In the genomic region with DNA sequence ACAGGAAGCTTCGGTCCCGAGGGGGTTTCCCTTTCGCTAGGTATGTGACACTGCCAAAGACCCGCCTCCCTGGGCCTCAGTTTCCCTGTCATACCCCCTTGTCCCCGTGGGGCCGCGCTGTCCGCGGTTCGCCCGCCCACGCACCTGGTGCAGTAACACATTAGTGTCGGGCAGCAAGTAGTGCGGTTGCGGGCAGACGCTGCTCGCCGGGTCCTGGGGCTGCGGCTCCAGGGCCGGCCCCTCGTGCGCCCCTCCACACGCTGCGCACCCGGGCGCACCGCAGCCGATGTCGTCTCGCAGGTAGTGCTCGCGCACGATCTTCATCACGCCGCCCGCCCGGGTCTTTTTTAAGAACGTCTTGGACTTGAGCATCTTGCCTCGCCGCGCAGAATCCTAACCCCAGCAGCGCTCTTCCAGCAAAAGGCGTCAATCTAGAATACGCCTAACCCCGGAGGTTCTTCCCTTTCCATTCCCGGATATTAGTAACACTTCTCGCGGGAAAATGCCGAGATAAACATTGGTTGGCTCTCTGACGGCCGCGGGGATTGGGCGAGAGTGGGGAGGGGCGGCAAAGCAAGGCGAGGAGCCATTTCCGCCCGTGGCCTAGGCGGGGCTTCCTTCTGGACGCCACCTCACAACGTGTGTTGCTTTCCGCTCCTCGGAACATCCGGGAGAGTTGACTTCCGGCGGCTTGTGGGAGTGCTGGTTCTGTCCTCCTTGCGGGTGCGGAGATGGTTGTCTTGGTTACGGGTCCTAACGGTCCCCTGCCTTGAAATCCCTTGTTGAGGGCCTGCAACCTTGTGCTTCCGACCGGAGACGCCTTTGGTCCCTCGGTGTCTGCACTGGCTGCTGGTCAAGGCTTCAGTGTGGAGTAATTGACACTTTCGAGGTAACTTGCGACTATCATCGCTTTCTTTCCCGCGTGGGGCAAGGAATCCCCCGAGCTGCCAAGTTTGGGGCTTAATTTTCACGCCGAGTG, we compare ENCODE assay signal across 1 cellular context.
TF ChIP-seq lines count a peak whose summit lies in the region.

A gene with protein sequence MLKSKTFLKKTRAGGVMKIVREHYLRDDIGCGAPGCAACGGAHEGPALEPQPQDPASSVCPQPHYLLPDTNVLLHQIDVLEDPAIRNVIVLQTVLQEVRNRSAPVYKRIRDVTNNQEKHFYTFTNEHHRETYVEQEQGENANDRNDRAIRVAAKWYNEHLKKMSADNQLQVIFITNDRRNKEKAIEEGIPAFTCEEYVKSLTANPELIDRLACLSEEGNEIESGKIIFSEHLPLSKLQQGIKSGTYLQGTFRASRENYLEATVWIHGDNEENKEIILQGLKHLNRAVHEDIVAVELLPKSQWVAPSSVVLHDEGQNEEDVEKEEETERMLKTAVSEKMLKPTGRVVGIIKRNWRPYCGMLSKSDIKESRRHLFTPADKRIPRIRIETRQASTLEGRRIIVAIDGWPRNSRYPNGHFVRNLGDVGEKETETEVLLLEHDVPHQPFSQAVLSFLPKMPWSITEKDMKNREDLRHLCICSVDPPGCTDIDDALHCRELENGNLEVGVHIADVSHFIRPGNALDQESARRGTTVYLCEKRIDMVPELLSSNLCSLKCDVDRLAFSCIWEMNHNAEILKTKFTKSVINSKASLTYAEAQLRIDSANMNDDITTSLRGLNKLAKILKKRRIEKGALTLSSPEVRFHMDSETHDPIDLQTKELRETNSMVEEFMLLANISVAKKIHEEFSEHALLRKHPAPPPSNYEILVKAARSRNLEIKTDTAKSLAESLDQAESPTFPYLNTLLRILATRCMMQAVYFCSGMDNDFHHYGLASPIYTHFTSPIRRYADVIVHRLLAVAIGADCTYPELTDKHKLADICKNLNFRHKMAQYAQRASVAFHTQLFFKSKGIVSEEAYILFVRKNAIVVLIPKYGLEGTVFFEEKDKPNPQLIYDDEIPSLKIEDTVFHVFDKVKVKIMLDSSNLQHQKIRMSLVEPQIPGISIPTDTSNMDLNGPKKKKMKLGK (minus strand): TSS at position 440 of the 979 bp plus-strand sequence. CDS start 68 bp downstream, at position 372.
A gene with protein sequence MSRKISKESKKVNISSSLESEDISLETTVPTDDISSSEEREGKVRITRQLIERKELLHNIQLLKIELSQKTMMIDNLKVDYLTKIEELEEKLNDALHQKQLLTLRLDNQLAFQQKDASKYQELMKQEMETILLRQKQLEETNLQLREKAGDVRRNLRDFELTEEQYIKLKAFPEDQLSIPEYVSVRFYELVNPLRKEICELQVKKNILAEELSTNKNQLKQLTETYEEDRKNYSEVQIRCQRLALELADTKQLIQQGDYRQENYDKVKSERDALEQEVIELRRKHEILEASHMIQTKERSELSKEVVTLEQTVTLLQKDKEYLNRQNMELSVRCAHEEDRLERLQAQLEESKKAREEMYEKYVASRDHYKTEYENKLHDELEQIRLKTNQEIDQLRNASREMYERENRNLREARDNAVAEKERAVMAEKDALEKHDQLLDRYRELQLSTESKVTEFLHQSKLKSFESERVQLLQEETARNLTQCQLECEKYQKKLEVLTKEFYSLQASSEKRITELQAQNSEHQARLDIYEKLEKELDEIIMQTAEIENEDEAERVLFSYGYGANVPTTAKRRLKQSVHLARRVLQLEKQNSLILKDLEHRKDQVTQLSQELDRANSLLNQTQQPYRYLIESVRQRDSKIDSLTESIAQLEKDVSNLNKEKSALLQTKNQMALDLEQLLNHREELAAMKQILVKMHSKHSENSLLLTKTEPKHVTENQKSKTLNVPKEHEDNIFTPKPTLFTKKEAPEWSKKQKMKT (plus strand): TSS at position 673 of the 979 bp plus-strand sequence. CDS start 1,337 bp downstream, outside the sequence.

TF ChIP-seq in HEK293, 187 proteins besides CTCF, POLR2A, EP300 and RAD21 (continued from another document and continues in another):
- TF ChIP-seq ZNF600 (tag by site-specific recombination; IDR thresholded peaks at IDR 0.05) (peak; percentile 54; the same call in 1 of the 2 replicates), ZXDB (tag by site-specific recombination; IDR thresholded peaks at IDR 0.05) (peak; percentile 60; the same call in 1 of the 2 replicates), ZNF335 (tag by site-specific recombination; conservative IDR thresholded peaks at IDR 0.05) (peak; percentile 78), ZNF239 (tag by site-specific recombination; IDR thresholded peaks at IDR 0.05) (no peak), ZNF707 (tag by site-specific recombination; IDR thresholded peaks at IDR 0.05) (no peak), ZNF768 (tag by site-specific recombination; IDR thresholded peaks at IDR 0.05) (no peak), ZNF654 (tag by site-specific recombination; IDR thresholded peaks at IDR 0.05; ENCODE audit: low read depth) (no peak), ZNF350 (tag by site-specific recombination; IDR thresholded peaks at IDR 0.05) (no peak), ZNF169 (tag by site-specific recombination; IDR thresholded peaks at IDR 0.05) (no peak), ZBTB48 (tag by site-specific recombination; IDR thresholded peaks at IDR 0.05) (no peak), SALL2 (tag by site-specific recombination; IDR thresholded peaks at IDR 0.05; ENCODE audit: borderline replicate concordance) (no peak), KLF16 (tag by site-specific recombination; IDR thresholded peaks at IDR 0.05) (no peak), ZFP37 (tag by site-specific recombination; IDR thresholded peaks at IDR 0.05) (0 out of 2 replicates have a peak, but pooled peaks have one; percentile 26), ZNF785 (tag by site-specific recombination; IDR thresholded peaks at IDR 0.05) (no peak), YY2 (tag by site-specific recombination; IDR thresholded peaks at IDR 0.05) (no peak), ZNF394 (tag by site-specific recombination; IDR thresholded peaks at IDR 0.05; ENCODE audit: borderline replicate concordance) (no peak; the same call in 1 of the 2 replicates), ZNF19 (tag by site-specific recombination; IDR thresholded peaks at IDR 0.05; ENCODE audit: low read depth) (no peak), MZF1 (tag by site-specific recombination; IDR thresholded peaks at IDR 0.05; ENCODE audit: borderline replicate concordance) (no peak), ZNF366 (tag by site-specific recombination; conservative IDR thresholded peaks at IDR 0.05) (no peak), PRDM4 (tag by site-specific recombination; IDR thresholded peaks at IDR 0.05) (no peak), PBX3 (CRISPR knock-in tag; IDR thresholded peaks at IDR 0.05) (no peak), ZNF777 (tag by site-specific recombination; IDR thresholded peaks at IDR 0.05; ENCODE audit: borderline replicate concordance) (no peak), ZNF146 (tag by site-specific recombination; IDR thresholded peaks at IDR 0.05) (no peak), ZNF629 (tag by site-specific recombination; IDR thresholded peaks at IDR 0.05) (peak; percentile 64), KLF10 (tag by site-specific recombination; IDR thresholded peaks at IDR 0.05) (peak; percentile 53; the same call in 1 of the 2 replicates), GFI1B (tag by site-specific recombination; IDR thresholded peaks at IDR 0.05) (no peak), TRIM28 (IDR thresholded peaks at IDR 0.05; ENCODE audit: borderline replicate concordance, low read length) (0 out of 2 replicates have a peak, but pooled peaks have one; percentile 59), ZBTB7A (tag by site-specific recombination; IDR thresholded peaks at IDR 0.05; ENCODE audit: low read depth) (no peak), ZNF112 (tag by site-specific recombination; IDR thresholded peaks at IDR 0.05) (no peak)
- TF ChIP-seq, protein P1, sequence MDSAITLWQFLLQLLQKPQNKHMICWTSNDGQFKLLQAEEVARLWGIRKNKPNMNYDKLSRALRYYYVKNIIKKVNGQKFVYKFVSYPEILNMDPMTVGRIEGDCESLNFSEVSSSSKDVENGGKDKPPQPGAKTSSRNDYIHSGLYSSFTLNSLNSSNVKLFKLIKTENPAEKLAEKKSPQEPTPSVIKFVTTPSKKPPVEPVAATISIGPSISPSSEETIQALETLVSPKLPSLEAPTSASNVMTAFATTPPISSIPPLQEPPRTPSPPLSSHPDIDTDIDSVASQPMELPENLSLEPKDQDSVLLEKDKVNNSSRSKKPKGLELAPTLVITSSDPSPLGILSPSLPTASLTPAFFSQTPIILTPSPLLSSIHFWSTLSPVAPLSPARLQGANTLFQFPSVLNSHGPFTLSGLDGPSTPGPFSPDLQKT (IDR thresholded peaks at IDR 0.05; ENCODE audit: borderline replicate concordance, low read depth, low read length) = peak; percentile 91
- TF ChIP-seq, protein P2, sequence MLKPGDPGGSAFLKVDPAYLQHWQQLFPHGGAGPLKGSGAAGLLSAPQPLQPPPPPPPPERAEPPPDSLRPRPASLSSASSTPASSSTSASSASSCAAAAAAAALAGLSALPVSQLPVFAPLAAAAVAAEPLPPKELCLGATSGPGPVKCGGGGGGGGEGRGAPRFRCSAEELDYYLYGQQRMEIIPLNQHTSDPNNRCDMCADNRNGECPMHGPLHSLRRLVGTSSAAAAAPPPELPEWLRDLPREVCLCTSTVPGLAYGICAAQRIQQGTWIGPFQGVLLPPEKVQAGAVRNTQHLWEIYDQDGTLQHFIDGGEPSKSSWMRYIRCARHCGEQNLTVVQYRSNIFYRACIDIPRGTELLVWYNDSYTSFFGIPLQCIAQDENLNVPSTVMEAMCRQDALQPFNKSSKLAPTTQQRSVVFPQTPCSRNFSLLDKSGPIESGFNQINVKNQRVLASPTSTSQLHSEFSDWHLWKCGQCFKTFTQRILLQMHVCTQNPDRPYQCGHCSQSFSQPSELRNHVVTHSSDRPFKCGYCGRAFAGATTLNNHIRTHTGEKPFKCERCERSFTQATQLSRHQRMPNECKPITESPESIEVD (tag by site-specific recombination; IDR thresholded peaks at IDR 0.05) = no peak
- TF ChIP-seq, protein P3, sequence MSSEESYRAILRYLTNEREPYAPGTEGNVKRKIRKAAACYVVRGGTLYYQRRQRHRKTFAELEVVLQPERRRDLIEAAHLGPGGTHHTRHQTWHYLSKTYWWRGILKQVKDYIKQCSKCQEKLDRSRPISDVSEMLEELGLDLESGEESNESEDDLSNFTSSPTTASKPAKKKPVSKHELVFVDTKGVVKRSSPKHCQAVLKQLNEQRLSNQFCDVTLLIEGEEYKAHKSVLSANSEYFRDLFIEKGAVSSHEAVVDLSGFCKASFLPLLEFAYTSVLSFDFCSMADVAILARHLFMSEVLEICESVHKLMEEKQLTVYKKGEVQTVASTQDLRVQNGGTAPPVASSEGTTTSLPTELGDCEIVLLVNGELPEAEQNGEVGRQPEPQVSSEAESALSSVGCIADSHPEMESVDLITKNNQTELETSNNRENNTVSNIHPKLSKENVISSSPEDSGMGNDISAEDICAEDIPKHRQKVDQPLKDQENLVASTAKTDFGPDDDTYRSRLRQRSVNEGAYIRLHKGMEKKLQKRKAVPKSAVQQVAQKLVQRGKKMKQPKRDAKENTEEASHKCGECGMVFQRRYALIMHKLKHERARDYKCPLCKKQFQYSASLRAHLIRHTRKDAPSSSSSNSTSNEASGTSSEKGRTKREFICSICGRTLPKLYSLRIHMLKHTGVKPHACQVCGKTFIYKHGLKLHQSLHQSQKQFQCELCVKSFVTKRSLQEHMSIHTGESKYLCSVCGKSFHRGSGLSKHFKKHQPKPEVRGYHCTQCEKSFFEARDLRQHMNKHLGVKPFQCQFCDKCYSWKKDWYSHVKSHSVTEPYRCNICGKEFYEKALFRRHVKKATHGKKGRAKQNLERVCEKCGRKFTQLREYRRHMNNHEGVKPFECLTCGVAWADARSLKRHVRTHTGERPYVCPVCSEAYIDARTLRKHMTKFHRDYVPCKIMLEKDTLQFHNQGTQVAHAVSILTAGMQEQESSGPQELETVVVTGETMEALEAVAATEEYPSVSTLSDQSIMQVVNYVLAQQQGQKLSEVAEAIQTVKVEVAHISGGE (tag by site-specific recombination; conservative IDR thresholded peaks at IDR 0.05; ENCODE audit: low read depth) = peak; percentile 97
- TF ChIP-seq, protein P4, sequence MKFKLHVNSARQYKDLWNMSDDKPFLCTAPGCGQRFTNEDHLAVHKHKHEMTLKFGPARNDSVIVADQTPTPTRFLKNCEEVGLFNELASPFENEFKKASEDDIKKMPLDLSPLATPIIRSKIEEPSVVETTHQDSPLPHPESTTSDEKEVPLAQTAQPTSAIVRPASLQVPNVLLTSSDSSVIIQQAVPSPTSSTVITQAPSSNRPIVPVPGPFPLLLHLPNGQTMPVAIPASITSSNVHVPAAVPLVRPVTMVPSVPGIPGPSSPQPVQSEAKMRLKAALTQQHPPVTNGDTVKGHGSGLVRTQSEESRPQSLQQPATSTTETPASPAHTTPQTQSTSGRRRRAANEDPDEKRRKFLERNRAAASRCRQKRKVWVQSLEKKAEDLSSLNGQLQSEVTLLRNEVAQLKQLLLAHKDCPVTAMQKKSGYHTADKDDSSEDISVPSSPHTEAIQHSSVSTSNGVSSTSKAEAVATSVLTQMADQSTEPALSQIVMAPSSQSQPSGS (tag by site-specific recombination; IDR thresholded peaks at IDR 0.05; ENCODE audit: low read depth) = no peak
- TF ChIP-seq, protein P5, sequence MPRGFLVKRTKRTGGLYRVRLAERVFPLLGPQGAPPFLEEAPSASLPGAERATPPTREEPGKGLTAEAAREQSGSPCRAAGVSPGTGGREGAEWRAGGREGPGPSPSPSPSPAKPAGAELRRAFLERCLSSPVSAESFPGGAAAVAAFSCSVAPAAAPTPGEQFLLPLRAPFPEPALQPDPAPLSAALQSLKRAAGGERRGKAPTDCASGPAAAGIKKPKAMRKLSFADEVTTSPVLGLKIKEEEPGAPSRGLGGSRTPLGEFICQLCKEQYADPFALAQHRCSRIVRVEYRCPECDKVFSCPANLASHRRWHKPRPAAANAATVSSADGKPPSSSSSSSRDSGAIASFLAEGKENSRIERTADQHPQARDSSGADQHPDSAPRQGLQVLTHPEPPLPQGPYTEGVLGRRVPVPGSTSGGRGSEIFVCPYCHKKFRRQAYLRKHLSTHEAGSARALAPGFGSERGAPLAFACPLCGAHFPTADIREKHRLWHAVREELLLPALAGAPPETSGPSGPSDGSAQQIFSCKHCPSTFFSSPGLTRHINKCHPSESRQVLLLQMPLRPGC (tag by site-specific recombination; IDR thresholded peaks at IDR 0.05) = no peak
